Comparison of ENCODE assay signal across 1 cellular context in the genomic region with DNA sequence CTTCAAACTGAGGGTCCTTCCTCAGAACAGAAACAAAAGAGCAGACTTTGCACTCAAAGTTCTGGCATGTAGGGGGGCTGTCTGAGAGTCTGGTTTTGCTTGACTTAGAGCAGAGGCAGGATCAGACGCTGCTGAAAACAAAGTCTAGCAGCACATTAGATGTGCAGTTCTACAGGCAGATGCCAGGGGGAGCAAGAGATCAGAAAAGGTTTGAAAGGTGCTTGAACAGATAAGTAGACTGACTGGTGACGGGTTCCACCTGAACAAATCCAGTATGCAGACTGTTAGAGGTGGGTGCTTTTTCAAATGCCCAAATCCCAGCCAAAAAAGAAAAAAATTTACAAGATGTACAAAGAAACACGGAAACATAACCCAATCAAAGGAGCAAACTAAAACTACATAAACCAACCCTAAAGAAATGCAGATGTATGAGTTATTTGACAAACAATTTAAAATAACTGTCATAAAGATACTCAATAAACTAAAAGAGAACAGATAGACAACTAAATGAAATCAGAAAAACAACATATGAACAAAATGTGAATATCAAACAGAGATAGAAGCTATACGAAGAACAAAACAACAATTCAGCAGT.
TF ChIP-seq lines count a peak whose summit lies in the region.

No MANE protein-coding gene starts in this region.

TF ChIP-seq in WTC11, 78 proteins besides CTCF, POLR2A, EP300 and RAD21 (continued from another document):
- no peak for TF ChIP-seq ZMAT4 (CRISPR knock-in tag; IDR thresholded peaks at IDR 0.05)
- TF ChIP-seq, protein P1, sequence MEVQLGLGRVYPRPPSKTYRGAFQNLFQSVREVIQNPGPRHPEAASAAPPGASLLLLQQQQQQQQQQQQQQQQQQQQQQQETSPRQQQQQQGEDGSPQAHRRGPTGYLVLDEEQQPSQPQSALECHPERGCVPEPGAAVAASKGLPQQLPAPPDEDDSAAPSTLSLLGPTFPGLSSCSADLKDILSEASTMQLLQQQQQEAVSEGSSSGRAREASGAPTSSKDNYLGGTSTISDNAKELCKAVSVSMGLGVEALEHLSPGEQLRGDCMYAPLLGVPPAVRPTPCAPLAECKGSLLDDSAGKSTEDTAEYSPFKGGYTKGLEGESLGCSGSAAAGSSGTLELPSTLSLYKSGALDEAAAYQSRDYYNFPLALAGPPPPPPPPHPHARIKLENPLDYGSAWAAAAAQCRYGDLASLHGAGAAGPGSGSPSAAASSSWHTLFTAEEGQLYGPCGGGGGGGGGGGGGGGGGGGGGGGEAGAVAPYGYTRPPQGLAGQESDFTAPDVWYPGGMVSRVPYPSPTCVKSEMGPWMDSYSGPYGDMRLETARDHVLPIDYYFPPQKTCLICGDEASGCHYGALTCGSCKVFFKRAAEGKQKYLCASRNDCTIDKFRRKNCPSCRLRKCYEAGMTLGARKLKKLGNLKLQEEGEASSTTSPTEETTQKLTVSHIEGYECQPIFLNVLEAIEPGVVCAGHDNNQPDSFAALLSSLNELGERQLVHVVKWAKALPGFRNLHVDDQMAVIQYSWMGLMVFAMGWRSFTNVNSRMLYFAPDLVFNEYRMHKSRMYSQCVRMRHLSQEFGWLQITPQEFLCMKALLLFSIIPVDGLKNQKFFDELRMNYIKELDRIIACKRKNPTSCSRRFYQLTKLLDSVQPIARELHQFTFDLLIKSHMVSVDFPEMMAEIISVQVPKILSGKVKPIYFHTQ (CRISPR knock-in tag; IDR thresholded peaks at IDR 0.05), result no peak
- no peak for TF ChIP-seq ZNF219 (CRISPR knock-in tag; IDR thresholded peaks at IDR 0.05; ENCODE audit: borderline replicate concordance)
- TF ChIP-seq, protein P2, sequence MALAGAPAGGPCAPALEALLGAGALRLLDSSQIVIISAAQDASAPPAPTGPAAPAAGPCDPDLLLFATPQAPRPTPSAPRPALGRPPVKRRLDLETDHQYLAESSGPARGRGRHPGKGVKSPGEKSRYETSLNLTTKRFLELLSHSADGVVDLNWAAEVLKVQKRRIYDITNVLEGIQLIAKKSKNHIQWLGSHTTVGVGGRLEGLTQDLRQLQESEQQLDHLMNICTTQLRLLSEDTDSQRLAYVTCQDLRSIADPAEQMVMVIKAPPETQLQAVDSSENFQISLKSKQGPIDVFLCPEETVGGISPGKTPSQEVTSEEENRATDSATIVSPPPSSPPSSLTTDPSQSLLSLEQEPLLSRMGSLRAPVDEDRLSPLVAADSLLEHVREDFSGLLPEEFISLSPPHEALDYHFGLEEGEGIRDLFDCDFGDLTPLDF (CRISPR knock-in tag; IDR thresholded peaks at IDR 0.05), result no peak
- TF ChIP-seq MXD4 (CRISPR knock-in tag; IDR thresholded peaks at IDR 0.05; ENCODE audit: borderline replicate concordance), result no peak
- TF ChIP-seq, protein P3, sequence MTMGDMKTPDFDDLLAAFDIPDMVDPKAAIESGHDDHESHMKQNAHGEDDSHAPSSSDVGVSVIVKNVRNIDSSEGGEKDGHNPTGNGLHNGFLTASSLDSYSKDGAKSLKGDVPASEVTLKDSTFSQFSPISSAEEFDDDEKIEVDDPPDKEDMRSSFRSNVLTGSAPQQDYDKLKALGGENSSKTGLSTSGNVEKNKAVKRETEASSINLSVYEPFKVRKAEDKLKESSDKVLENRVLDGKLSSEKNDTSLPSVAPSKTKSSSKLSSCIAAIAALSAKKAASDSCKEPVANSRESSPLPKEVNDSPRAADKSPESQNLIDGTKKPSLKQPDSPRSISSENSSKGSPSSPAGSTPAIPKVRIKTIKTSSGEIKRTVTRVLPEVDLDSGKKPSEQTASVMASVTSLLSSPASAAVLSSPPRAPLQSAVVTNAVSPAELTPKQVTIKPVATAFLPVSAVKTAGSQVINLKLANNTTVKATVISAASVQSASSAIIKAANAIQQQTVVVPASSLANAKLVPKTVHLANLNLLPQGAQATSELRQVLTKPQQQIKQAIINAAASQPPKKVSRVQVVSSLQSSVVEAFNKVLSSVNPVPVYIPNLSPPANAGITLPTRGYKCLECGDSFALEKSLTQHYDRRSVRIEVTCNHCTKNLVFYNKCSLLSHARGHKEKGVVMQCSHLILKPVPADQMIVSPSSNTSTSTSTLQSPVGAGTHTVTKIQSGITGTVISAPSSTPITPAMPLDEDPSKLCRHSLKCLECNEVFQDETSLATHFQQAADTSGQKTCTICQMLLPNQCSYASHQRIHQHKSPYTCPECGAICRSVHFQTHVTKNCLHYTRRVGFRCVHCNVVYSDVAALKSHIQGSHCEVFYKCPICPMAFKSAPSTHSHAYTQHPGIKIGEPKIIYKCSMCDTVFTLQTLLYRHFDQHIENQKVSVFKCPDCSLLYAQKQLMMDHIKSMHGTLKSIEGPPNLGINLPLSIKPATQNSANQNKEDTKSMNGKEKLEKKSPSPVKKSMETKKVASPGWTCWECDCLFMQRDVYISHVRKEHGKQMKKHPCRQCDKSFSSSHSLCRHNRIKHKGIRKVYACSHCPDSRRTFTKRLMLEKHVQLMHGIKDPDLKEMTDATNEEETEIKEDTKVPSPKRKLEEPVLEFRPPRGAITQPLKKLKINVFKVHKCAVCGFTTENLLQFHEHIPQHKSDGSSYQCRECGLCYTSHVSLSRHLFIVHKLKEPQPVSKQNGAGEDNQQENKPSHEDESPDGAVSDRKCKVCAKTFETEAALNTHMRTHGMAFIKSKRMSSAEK (CRISPR knock-in tag; IDR thresholded peaks at IDR 0.05; ENCODE audit: borderline replicate concordance), result no peak
- TF ChIP-seq, protein P4, sequence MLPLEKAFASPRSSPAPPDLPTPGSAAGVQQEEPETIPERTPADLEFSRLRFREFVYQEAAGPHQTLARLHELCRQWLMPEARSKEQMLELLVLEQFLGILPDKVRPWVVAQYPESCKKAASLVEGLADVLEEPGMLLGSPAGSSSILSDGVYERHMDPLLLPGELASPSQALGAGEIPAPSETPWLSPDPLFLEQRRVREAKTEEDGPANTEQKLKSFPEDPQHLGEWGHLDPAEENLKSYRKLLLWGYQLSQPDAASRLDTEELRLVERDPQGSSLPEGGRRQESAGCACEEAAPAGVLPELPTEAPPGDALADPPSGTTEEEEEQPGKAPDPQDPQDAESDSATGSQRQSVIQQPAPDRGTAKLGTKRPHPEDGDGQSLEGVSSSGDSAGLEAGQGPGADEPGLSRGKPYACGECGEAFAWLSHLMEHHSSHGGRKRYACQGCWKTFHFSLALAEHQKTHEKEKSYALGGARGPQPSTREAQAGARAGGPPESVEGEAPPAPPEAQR (CRISPR knock-in tag; IDR thresholded peaks at IDR 0.05), result no peak
- no peak for TF ChIP-seq PREB (CRISPR knock-in tag; IDR thresholded peaks at IDR 0.05; ENCODE audit: borderline replicate concordance)
- TF ChIP-seq, protein P5, sequence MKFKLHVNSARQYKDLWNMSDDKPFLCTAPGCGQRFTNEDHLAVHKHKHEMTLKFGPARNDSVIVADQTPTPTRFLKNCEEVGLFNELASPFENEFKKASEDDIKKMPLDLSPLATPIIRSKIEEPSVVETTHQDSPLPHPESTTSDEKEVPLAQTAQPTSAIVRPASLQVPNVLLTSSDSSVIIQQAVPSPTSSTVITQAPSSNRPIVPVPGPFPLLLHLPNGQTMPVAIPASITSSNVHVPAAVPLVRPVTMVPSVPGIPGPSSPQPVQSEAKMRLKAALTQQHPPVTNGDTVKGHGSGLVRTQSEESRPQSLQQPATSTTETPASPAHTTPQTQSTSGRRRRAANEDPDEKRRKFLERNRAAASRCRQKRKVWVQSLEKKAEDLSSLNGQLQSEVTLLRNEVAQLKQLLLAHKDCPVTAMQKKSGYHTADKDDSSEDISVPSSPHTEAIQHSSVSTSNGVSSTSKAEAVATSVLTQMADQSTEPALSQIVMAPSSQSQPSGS (CRISPR knock-in tag; IDR thresholded peaks at IDR 0.05; ENCODE audit: borderline replicate concordance, low read depth), result no peak
- TF ChIP-seq, protein P6, sequence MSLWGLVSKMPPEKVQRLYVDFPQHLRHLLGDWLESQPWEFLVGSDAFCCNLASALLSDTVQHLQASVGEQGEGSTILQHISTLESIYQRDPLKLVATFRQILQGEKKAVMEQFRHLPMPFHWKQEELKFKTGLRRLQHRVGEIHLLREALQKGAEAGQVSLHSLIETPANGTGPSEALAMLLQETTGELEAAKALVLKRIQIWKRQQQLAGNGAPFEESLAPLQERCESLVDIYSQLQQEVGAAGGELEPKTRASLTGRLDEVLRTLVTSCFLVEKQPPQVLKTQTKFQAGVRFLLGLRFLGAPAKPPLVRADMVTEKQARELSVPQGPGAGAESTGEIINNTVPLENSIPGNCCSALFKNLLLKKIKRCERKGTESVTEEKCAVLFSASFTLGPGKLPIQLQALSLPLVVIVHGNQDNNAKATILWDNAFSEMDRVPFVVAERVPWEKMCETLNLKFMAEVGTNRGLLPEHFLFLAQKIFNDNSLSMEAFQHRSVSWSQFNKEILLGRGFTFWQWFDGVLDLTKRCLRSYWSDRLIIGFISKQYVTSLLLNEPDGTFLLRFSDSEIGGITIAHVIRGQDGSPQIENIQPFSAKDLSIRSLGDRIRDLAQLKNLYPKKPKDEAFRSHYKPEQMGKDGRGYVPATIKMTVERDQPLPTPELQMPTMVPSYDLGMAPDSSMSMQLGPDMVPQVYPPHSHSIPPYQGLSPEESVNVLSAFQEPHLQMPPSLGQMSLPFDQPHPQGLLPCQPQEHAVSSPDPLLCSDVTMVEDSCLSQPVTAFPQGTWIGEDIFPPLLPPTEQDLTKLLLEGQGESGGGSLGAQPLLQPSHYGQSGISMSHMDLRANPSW (CRISPR knock-in tag; conservative IDR thresholded peaks at IDR 0.05; ENCODE audit: low read depth), result no peak
